Comparison of ENCODE assay signal across 1 cellular context in the genomic region with DNA sequence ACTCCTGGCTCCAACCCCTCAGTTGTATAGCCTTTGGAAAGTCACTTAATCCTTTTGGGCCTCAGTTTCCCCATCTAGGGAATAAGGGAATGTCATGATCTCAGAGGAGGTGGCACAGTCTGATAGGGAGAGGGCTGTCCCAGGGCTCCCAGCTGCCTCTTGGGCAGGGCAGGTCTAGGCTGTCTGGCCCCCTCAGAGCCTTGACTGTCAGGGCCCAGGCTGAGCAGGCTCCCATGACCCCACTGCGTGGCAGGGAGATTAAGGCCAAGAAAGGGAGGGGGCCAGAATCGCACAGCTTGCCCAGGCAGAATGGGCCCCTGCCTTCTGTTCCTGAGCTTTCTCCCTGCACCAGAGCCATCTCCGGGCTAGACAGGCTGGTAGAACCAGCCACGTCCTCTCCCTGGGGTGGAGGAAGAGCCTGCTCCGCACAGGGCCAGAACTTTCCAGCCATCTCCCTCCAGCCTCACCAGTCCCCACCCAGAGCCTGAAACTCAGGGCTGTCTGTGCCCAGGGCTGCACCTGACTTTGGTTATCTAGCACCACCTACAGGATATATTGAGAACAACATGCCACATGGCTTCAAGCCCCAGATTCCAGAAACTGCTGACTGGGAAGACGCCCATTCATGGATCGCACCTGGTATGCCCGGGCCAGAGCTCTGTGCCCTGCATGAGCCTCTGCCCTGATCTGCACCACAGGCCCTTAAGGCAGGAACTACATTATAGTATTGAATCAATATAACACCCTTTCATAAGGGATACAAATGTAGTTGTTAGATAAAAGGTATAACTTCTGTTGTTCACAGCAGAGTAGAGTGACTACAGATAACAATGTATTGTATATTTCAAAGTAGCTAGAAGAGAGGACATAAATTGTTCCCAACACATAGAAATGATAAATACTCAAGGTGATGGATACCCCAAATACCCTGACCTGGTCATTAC.
TF ChIP-seq lines count a peak whose summit lies in the region.

No MANE protein-coding gene starts in this region.

TF ChIP-seq in K562, 482 proteins besides CTCF, POLR2A, EP300 and RAD21 (continued from another document and continues in another):
- TF ChIP-seq, protein P1, sequence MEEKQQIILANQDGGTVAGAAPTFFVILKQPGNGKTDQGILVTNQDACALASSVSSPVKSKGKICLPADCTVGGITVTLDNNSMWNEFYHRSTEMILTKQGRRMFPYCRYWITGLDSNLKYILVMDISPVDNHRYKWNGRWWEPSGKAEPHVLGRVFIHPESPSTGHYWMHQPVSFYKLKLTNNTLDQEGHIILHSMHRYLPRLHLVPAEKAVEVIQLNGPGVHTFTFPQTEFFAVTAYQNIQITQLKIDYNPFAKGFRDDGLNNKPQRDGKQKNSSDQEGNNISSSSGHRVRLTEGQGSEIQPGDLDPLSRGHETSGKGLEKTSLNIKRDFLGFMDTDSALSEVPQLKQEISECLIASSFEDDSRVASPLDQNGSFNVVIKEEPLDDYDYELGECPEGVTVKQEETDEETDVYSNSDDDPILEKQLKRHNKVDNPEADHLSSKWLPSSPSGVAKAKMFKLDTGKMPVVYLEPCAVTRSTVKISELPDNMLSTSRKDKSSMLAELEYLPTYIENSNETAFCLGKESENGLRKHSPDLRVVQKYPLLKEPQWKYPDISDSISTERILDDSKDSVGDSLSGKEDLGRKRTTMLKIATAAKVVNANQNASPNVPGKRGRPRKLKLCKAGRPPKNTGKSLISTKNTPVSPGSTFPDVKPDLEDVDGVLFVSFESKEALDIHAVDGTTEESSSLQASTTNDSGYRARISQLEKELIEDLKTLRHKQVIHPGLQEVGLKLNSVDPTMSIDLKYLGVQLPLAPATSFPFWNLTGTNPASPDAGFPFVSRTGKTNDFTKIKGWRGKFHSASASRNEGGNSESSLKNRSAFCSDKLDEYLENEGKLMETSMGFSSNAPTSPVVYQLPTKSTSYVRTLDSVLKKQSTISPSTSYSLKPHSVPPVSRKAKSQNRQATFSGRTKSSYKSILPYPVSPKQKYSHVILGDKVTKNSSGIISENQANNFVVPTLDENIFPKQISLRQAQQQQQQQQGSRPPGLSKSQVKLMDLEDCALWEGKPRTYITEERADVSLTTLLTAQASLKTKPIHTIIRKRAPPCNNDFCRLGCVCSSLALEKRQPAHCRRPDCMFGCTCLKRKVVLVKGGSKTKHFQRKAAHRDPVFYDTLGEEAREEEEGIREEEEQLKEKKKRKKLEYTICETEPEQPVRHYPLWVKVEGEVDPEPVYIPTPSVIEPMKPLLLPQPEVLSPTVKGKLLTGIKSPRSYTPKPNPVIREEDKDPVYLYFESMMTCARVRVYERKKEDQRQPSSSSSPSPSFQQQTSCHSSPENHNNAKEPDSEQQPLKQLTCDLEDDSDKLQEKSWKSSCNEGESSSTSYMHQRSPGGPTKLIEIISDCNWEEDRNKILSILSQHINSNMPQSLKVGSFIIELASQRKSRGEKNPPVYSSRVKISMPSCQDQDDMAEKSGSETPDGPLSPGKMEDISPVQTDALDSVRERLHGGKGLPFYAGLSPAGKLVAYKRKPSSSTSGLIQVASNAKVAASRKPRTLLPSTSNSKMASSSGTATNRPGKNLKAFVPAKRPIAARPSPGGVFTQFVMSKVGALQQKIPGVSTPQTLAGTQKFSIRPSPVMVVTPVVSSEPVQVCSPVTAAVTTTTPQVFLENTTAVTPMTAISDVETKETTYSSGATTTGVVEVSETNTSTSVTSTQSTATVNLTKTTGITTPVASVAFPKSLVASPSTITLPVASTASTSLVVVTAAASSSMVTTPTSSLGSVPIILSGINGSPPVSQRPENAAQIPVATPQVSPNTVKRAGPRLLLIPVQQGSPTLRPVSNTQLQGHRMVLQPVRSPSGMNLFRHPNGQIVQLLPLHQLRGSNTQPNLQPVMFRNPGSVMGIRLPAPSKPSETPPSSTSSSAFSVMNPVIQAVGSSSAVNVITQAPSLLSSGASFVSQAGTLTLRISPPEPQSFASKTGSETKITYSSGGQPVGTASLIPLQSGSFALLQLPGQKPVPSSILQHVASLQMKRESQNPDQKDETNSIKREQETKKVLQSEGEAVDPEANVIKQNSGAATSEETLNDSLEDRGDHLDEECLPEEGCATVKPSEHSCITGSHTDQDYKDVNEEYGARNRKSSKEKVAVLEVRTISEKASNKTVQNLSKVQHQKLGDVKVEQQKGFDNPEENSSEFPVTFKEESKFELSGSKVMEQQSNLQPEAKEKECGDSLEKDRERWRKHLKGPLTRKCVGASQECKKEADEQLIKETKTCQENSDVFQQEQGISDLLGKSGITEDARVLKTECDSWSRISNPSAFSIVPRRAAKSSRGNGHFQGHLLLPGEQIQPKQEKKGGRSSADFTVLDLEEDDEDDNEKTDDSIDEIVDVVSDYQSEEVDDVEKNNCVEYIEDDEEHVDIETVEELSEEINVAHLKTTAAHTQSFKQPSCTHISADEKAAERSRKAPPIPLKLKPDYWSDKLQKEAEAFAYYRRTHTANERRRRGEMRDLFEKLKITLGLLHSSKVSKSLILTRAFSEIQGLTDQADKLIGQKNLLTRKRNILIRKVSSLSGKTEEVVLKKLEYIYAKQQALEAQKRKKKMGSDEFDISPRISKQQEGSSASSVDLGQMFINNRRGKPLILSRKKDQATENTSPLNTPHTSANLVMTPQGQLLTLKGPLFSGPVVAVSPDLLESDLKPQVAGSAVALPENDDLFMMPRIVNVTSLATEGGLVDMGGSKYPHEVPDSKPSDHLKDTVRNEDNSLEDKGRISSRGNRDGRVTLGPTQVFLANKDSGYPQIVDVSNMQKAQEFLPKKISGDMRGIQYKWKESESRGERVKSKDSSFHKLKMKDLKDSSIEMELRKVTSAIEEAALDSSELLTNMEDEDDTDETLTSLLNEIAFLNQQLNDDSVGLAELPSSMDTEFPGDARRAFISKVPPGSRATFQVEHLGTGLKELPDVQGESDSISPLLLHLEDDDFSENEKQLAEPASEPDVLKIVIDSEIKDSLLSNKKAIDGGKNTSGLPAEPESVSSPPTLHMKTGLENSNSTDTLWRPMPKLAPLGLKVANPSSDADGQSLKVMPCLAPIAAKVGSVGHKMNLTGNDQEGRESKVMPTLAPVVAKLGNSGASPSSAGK (IDR thresholded peaks at IDR 0.05), result no peak
- TF ChIP-seq HDAC8 (tag; IDR thresholded peaks at IDR 0.05) (no peak), ZNF23 (CRISPR knock-in tag; IDR thresholded peaks at IDR 0.05) (no peak), ZNF253 (CRISPR knock-in tag; conservative IDR thresholded peaks at IDR 0.05) (no peak), ZBTB1 (CRISPR knock-in tag; IDR thresholded peaks at IDR 0.05; ENCODE audit: borderline replicate concordance, low read depth) (no peak), SAFB (IDR thresholded peaks at IDR 0.05; ENCODE audit: borderline replicate concordance, low read depth, low read length) (no peak), ZNF217 (CRISPR knock-in tag; IDR thresholded peaks at IDR 0.05) (no peak), BHLHE40 (IDR thresholded peaks at IDR 0.05; ENCODE audit: low read length) (0 out of 2 replicates have a peak, but pooled peaks have one; percentile 17), PCBP2 (IDR thresholded peaks at IDR 0.05; ENCODE audit: low read depth, low read length, poor library complexity, severe bottlenecking) (no peak), ZNF324 (CRISPR knock-in tag; IDR thresholded peaks at IDR 0.05) (no peak), MYC (IDR thresholded peaks at IDR 0.05; ENCODE audit: low read depth, low read length) (peak; percentile 95), MYC (CRISPR knock-in tag; IDR thresholded peaks at IDR 0.05; ENCODE audit: borderline replicate concordance, low read depth) (no peak), HNRNPK (IDR thresholded peaks at IDR 0.05; ENCODE audit: low read depth, low read length, poor library complexity, severe bottlenecking) (no peak), ERF (CRISPR knock-in tag; IDR thresholded peaks at IDR 0.05) (no peak), SRSF7 (optimal IDR thresholded peaks at IDR 0.05; ENCODE audit: low read depth, low read length) (no peak), MCM5 (IDR thresholded peaks at IDR 0.05; ENCODE audit: low read depth) (no peak), POLR2AphosphoS2 (IDR thresholded peaks at IDR 0.05; ENCODE audit: low read length) (no peak), SIN3B (IDR thresholded peaks at IDR 0.05; ENCODE audit: low read depth) (no peak), MECOM (CRISPR knock-in tag; IDR thresholded peaks at IDR 0.05) (no peak)
- TF ChIP-seq, protein P2, sequence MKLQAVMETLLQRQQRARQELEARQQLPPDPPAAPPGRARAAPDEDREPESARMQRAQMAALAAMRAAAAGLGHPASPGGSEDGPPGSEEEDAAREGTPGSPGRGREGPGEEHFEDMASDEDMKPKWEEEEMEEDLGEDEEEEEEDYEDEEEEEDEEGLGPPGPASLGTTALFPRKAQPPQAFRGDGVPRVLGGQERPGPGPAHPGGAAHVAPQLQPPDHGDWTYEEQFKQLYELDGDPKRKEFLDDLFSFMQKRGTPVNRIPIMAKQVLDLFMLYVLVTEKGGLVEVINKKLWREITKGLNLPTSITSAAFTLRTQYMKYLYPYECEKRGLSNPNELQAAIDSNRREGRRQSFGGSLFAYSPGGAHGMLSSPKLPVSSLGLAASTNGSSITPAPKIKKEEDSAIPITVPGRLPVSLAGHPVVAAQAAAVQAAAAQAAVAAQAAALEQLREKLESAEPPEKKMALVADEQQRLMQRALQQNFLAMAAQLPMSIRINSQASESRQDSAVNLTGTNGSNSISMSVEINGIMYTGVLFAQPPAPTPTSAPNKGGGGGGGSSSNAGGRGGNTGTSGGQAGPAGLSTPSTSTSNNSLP (IDR thresholded peaks at IDR 0.05; ENCODE audit: borderline replicate concordance, low read depth, low read length), result no peak
- TF ChIP-seq, protein P3, sequence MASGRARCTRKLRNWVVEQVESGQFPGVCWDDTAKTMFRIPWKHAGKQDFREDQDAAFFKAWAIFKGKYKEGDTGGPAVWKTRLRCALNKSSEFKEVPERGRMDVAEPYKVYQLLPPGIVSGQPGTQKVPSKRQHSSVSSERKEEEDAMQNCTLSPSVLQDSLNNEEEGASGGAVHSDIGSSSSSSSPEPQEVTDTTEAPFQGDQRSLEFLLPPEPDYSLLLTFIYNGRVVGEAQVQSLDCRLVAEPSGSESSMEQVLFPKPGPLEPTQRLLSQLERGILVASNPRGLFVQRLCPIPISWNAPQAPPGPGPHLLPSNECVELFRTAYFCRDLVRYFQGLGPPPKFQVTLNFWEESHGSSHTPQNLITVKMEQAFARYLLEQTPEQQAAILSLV (tag; IDR thresholded peaks at IDR 0.05), result no peak
- TF ChIP-seq, protein P4, sequence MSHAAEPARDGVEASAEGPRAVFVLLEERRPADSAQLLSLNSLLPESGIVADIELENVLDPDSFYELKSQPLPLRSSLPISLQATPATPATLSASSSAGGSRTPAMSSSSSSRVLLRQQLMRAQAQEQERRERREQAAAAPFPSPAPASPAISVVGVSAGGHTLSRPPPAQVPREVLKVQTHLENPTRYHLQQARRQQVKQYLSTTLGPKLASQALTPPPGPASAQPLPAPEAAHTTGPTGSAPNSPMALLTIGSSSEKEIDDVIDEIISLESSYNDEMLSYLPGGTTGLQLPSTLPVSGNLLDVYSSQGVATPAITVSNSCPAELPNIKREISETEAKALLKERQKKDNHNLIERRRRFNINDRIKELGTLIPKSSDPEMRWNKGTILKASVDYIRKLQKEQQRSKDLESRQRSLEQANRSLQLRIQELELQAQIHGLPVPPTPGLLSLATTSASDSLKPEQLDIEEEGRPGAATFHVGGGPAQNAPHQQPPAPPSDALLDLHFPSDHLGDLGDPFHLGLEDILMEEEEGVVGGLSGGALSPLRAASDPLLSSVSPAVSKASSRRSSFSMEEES (CRISPR knock-in tag; IDR thresholded peaks at IDR 0.05), result no peak
- TF ChIP-seq, protein P5, sequence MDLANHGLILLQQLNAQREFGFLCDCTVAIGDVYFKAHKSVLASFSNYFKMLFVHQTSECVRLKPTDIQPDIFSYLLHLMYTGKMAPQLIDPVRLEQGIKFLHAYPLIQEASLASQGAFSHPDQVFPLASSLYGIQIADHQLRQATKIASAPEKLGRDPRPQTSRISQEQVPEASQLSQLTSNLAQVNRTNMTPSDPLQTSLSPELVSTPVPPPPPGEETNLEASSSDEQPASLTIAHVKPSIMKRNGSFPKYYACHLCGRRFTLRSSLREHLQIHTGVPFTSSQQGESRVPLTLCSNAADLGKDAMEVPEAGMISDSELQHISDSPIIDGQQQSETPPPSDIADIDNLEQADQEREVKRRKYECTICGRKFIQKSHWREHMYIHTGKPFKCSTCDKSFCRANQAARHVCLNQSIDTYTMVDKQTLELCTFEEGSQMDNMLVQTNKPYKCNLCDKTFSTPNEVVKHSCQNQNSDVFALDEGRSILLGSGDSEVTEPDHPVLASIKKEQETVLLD (IDR thresholded peaks at IDR 0.05), result no peak
- TF ChIP-seq, protein P6, sequence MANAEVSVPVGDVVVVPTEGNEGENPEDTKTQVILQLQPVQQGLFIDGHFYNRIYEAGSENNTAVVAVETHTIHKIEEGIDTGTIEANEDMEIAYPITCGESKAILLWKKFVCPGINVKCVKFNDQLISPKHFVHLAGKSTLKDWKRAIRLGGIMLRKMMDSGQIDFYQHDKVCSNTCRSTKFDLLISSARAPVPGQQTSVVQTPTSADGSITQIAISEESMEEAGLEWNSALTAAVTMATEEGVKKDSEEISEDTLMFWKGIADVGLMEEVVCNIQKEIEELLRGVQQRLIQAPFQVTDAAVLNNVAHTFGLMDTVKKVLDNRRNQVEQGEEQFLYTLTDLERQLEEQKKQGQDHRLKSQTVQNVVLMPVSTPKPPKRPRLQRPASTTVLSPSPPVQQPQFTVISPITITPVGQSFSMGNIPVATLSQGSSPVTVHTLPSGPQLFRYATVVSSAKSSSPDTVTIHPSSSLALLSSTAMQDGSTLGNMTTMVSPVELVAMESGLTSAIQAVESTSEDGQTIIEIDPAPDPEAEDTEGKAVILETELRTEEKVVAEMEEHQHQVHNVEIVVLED (CRISPR knock-in tag; IDR thresholded peaks at IDR 0.05), result no peak
- TF ChIP-seq, protein P7, sequence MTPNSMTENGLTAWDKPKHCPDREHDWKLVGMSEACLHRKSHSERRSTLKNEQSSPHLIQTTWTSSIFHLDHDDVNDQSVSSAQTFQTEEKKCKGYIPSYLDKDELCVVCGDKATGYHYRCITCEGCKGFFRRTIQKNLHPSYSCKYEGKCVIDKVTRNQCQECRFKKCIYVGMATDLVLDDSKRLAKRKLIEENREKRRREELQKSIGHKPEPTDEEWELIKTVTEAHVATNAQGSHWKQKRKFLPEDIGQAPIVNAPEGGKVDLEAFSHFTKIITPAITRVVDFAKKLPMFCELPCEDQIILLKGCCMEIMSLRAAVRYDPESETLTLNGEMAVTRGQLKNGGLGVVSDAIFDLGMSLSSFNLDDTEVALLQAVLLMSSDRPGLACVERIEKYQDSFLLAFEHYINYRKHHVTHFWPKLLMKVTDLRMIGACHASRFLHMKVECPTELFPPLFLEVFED (CRISPR knock-in tag; conservative IDR thresholded peaks at IDR 0.05), result no peak
